Comparison of ENCODE assay signal across 30 cellular contexts in the genomic region with DNA sequence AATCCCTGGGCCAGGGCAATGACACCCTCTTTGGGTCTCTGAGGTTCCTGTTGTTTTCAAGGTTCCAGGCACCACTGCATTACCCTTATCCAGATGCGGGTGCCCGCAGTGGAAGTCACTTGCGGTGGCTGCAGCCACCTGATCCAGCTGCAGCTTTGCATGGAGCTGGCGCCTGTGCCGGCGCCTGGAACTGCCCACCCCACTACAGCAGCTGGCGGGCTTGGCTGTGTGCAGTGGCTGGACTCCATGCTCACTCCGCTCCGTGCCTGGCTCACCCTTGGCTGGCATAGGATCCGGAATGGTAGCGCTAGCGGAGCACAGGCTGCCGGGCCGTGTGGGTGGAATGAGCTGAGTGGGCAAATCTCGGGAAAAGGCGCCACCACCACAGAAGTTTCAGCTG.
"Had no signal": no experiment of that assay in that cellular context is flagged by ENCODE, and none has a peak within 500 bp of the region (broad histone marks: within the 10 kb centered on the region; RNA-seq: fewer than 3 reads in every experiment).

No MANE protein-coding gene starts in this region.

- H3K36me3 Mint-ChIP-seq: activated CD8-positive, alpha-beta memory T cell treated with anti-CD3 and anti-CD28 coated beads, Interleukin-2, amount 10 ng/mL, durations not matched to agents 7 days and 5 days; activated naive CD4-positive, alpha-beta T cell treated with anti-CD3 and anti-CD28 coated beads, Interleukin-2, amount 50 U/mL, for 24 hours; T-cell had no signal

- H3K9me3 ChIP-seq: ascending aorta, body of pancreas, MG63 had no signal

- ATAC-seq: activated CD8-positive, alpha-beta memory T cell treated with anti-CD3 and anti-CD28 coated beads, Interleukin-2, amount 10 ng/mL, durations not matched to agents 7 days and 5 days; body of pancreas; PC-3; T-cell had no signal

- H3K4me1 ChIP-seq: ascending aorta, body of pancreas had no signal

- H3K27ac Mint-ChIP-seq: activated B cell treated with CpG ODN at 0.5 μM for 24 hours; activated CD4-positive, alpha-beta T cell treated with anti-CD3 and anti-CD28 coated beads, Interleukin-2, amount 10 ng/mL, durations not matched to agents 24 days and 14 days; activated CD8-positive, alpha-beta memory T cell treated with anti-CD3 and anti-CD28 coated beads, Interleukin-2, amount 10 ng/mL, durations not matched to agents 7 days and 5 days; activated naive CD4-positive, alpha-beta T cell treated with anti-CD3 and anti-CD28 coated beads, Interleukin-2, amount 50 U/mL, for 24 hours; activated T-cell treated with anti-CD3 and anti-CD28 coated beads, Interleukin-2, amount 50 U/mL, for 24 hours; activated T-helper 1 cell treated with anti-CD3 and anti-CD28 coated beads, Interleukin-12 subunit alpha, Interleukin-12 subunit beta, Interleukin-2, Interleukin-4 antibody, amounts not matched to agents 30 ng/mL and 10 ng/mL and 1 ng/mL, durations not matched to agents 14 hours and 24 hours and 36 hours; T-cell had no signal

- H3K4me3 Mint-ChIP-seq: activated B cell treated with CpG ODN at 0.5 μM for 24 hours; activated CD4-positive, alpha-beta T cell treated with anti-CD3 and anti-CD28 coated beads, Interleukin-2, amount 10 ng/mL, durations not matched to agents 24 days and 14 days; activated CD8-positive, alpha-beta memory T cell treated with anti-CD3 and anti-CD28 coated beads, Interleukin-2, amount 10 ng/mL, durations not matched to agents 7 days and 5 days; activated naive CD4-positive, alpha-beta T cell treated with anti-CD3 and anti-CD28 coated beads, Interleukin-2, amount 50 U/mL, for 24 hours; activated T-cell treated with anti-CD3 and anti-CD28 coated beads, Interleukin-2, amount 50 U/mL, for 24 hours; activated T-helper 1 cell treated with anti-CD3 and anti-CD28 coated beads, Interleukin-12 subunit alpha, Interleukin-12 subunit beta, Interleukin-2, Interleukin-4 antibody, amounts not matched to agents 30 ng/mL and 10 ng/mL and 1 ng/mL, durations not matched to agents 14 hours and 24 hours and 36 hours; central memory CD8-positive, alpha-beta T cell; T-cell had no signal

- FAIRE-seq: bronchial epithelial cell, RCC 7860, TTC549 had no signal

- H3K4me1 Mint-ChIP-seq: activated B cell treated with CpG ODN at 0.5 μM for 24 hours; activated CD4-positive, alpha-beta T cell treated with anti-CD3 and anti-CD28 coated beads, Interleukin-2, amount 10 ng/mL, durations not matched to agents 24 days and 14 days; activated CD8-positive, alpha-beta memory T cell treated with anti-CD3 and anti-CD28 coated beads, Interleukin-2, amount 10 ng/mL, durations not matched to agents 7 days and 5 days; activated naive CD4-positive, alpha-beta T cell treated with anti-CD3 and anti-CD28 coated beads, Interleukin-2, amount 50 U/mL, for 24 hours; central memory CD8-positive, alpha-beta T cell; T-cell had no signal

- H3K4me2 ChIP-seq: KMS-11 had no signal

- H3K9me3 Mint-ChIP-seq: activated naive CD4-positive, alpha-beta T cell treated with anti-CD3 and anti-CD28 coated beads, Interleukin-2, amount 50 U/mL, for 24 hours had no signal

- H3K27ac ChIP-seq: ascending aorta, body of pancreas, KMS-11 had no signal

- H3K27me3 ChIP-seq: ascending aorta, body of pancreas, MG63 had no signal

- H3K27me3 Mint-ChIP-seq: activated B cell treated with CpG ODN at 0.5 μM for 24 hours; activated CD4-positive, alpha-beta T cell treated with anti-CD3 and anti-CD28 coated beads, Interleukin-2, amount 10 ng/mL, durations not matched to agents 24 days and 14 days; activated CD8-positive, alpha-beta memory T cell treated with anti-CD3 and anti-CD28 coated beads, Interleukin-2, amount 10 ng/mL, durations not matched to agents 7 days and 5 days; activated naive CD4-positive, alpha-beta T cell treated with anti-CD3 and anti-CD28 coated beads, Interleukin-2, amount 50 U/mL, for 24 hours; activated T-cell treated with anti-CD3 and anti-CD28 coated beads, Interleukin-2, amount 50 U/mL, for 24 hours; central memory CD8-positive, alpha-beta T cell; T-cell had no signal

- H3K9ac ChIP-seq: KMS-11 had no signal

- H3K36me3 ChIP-seq: ascending aorta, MG63 had no signal

- H3K4me3 ChIP-seq: ascending aorta, body of pancreas, MG63 had no signal

- DNase-seq: activated B cell treated with CpG ODN at 0.5 μM for 24 hours; activated CD4-positive, alpha-beta T cell treated with anti-CD3 and anti-CD28 coated beads for 1 hour; activated CD4-positive, alpha-beta T cell treated with anti-CD3 and anti-CD28 coated beads, Interleukin-2, amount 10 ng/mL, durations not matched to agents 24 days and 14 days; activated CD4-positive, alpha-beta T cell treated with anti-CD3 and anti-CD28 coated beads, Interleukin-2, amount 50 U/mL, for 48 hours; activated CD8-positive, alpha-beta memory T cell treated with anti-CD3 and anti-CD28 coated beads, Interleukin-2, amount 10 ng/mL, durations not matched to agents 7 days and 5 days; activated effector memory CD4-positive, alpha-beta T cell treated with Interleukin-2 at 50 U/mL for 16 hours; activated naive CD4-positive, alpha-beta T cell; activated T-cell treated with anti-CD3 and anti-CD28 coated beads, Interleukin-2, amount 50 U/mL, for 24 hours; body of pancreas; MG63; MV-4-11; NCI-H1092 treated with DMSO at 0.1 percent for 48 hours; NCI-H1417 treated with DMSO at 0.1 percent for 48 hours; NCI-H1694; NCI-H2029; NCI-H446; NCI-H524; PC-3; SHP77 treated with DMSO at 0.1 percent for 48 hours; T-cell; T-helper 2 cell; T1000 had no signal
